18 cellular contexts compared by ENCODE assay signal in genomic region chr7:106249488-106249887, GRCh38. TPM values are rescaled to one million over a fixed set of nuclear protein-coding genes. Genes with fewer than 3 reads are reported as not detected.
DNase-seq lines count a peak whose midpoint lies in the region; ATAC-seq and TF ChIP-seq lines count a peak whose summit lies in the region.
"Had no signal": no experiment of that assay in that cellular context is flagged by ENCODE, and none has a peak within 500 bp of the region (broad histone marks: within the 10 kb centered on the region; RNA-seq: fewer than 3 reads in every experiment).

No MANE protein-coding gene starts in this region.

- no peaks in the 10 kb centered on the region for H3K27me3 Mint-ChIP-seq in activated naive CD4-positive, alpha-beta T cell treated with anti-CD3 and anti-CD28 coated beads, Interleukin-2, amount 50 U/mL, for 24 hours
- H3K27me3 Mint-ChIP-seq in T-helper 17 cell = no peaks in the 10 kb centered on the region
- H3K27me3 Mint-ChIP-seq: B cell; CD4-positive, alpha-beta T cell; CD8-positive, alpha-beta memory T cell had no signal

- H3K27ac Mint-ChIP-seq in activated naive CD4-positive, alpha-beta T cell treated with anti-CD3 and anti-CD28 coated beads, Interleukin-2, amount 50 U/mL, for 24 hours = peak overlapping the region; percentile 2
- peak overlapping the region; percentile 27 for H3K27ac Mint-ChIP-seq in T-helper 17 cell
- H3K27ac Mint-ChIP-seq: B cell; CD4-positive, alpha-beta T cell; CD8-positive, alpha-beta memory T cell; H9 had no signal

- peaks cover 6% of the 10 kb centered on the region for H3K4me1 Mint-ChIP-seq in activated naive CD4-positive, alpha-beta T cell treated with anti-CD3 and anti-CD28 coated beads, Interleukin-2, amount 50 U/mL, for 24 hours
- H3K4me1 Mint-ChIP-seq in T-helper 17 cell = no peaks in the 10 kb centered on the region
- H3K4me1 Mint-ChIP-seq: B cell; CD14-positive monocyte; CD8-positive, alpha-beta memory T cell; H9 had no signal

- H3K9me3 ChIP-seq in T-helper 17 cell (ENCODE audit: control insufficient read depth, low read length, poor library complexity, severe bottlenecking) (peaks cover 5% of the 10 kb centered on the region), neutrophil (peaks cover 43% of the 10 kb centered on the region)

- ATAC-seq in T-helper 17 cell (no peak), Right ventricle myocardium inferior (no peak), GM21447 (IDR thresholded peaks at IDR 0.05; ENCODE audit: unreplicated experiment) (no peak)
- ATAC-seq: HCT116 had no signal

- intact Hi-C loops in Right ventricle myocardium inferior (cut with DNase I) = no loop called here

- H3K27ac ChIP-seq in neutrophil = peak overlapping the region; percentile 75
- H3K27ac ChIP-seq: BLaER1, GM23248 had no signal

- peaks cover 52% of the 10 kb centered on the region for H3K36me3 Mint-ChIP-seq in activated naive CD4-positive, alpha-beta T cell treated with anti-CD3 and anti-CD28 coated beads, Interleukin-2, amount 50 U/mL, for 24 hours
- peaks cover 9% of the 10 kb centered on the region for H3K36me3 Mint-ChIP-seq in T-helper 17 cell (ENCODE audit: low read depth)

- TF ChIP-seq CTCF in neutrophil (IDR thresholded peaks at IDR 0.05) = no peak

- H3K4me1 ChIP-seq in neutrophil (ENCODE audit: control insufficient read depth in 1 of 2, insufficient read depth in 1 of 2, low read depth in 1 of 2, low read length in 1 of 2) = peaks cover 11 to 34% of the 10 kb centered on the region in 2 experiments
- H3K4me1 ChIP-seq: BLaER1 had no signal

- H3K9me3 Mint-ChIP-seq in activated naive CD4-positive, alpha-beta T cell treated with anti-CD3 and anti-CD28 coated beads, Interleukin-2, amount 50 U/mL, for 24 hours = peaks cover 14% of the 10 kb centered on the region

- peaks cover 79% of the 10 kb centered on the region for H3K36me3 ChIP-seq in neutrophil

- no peaks in the 10 kb centered on the region for H3K27me3 ChIP-seq in neutrophil
- H3K27me3 ChIP-seq: BLaER1 had no signal

- no peak overlapping the region for H3K4me3 Mint-ChIP-seq in activated naive CD4-positive, alpha-beta T cell treated with anti-CD3 and anti-CD28 coated beads, Interleukin-2, amount 50 U/mL, for 24 hours
- no peak overlapping the region for H3K4me3 Mint-ChIP-seq in T-helper 17 cell
- H3K4me3 Mint-ChIP-seq: B cell; CD14-positive monocyte; CD4-positive, alpha-beta T cell; CD8-positive, alpha-beta memory T cell; H9 had no signal

- no peak for DNase-seq in activated naive CD4-positive, alpha-beta T cell treated with Interleukin-2 at 50 U/mL for 16 hours
- DNase-seq in T-helper 17 cell (no peak), Right ventricle myocardium inferior (ENCODE audit: missing footprints) (no peak)
- DNase-seq: CD4-positive, alpha-beta T cell; CD8-positive, alpha-beta memory T cell; DMS 273 treated with DMSO at 0.1 percent for 48 hours; DMS53; DMS79 treated with DMSO at 0.1 percent for 48 hours; GF-D8; GM23248; H9 had no signal

- H3K4me3 ChIP-seq in neutrophil (ENCODE audit: low read depth in 1 of 2, low read length in 1 of 2) = no peak overlapping the region
- H3K4me3 ChIP-seq: BLaER1, GM23248 had no signal

RNA-seq across cellular contexts. Expression of gene NAMPT, which starts 35.3 kb away (rescaled TPM):
- total RNA-seq in T-helper 17 cell = 100 to 1,000 TPM; 278 to 292 TPM
- total RNA-seq in Right ventricle myocardium inferior = 219 TPM
